In genomic region chr10:25101466-25101865, GRCh38 we compare ENCODE assay signal across 26 cellular contexts.
A peak's percentile ranks its signal among the peaks of the same experiment; 100 is the strongest.
DNase-seq lines count a peak whose midpoint lies in the region; ATAC-seq and TF ChIP-seq lines count a peak whose summit lies in the region.
"Had no signal": no experiment of that assay in that cellular context is flagged by ENCODE, and none has a peak within 500 bp of the region (broad histone marks: within the 10 kb centered on the region; RNA-seq: fewer than 3 reads in every experiment).

No MANE protein-coding gene starts in this region.

- H3K4me2 ChIP-seq in parathyroid adenoma (ENCODE audit: low read length): no peak overlapping the region

- TF ChIP-seq CTCF in epithelial cell of esophagus (IDR thresholded peaks at IDR 0.05; ENCODE audit: insufficient read depth, low read depth, low read length, missing control alignments): no peak
- TF ChIP-seq CTCF in parathyroid adenoma (IDR thresholded peaks at IDR 0.05): no peak
- no peak for TF ChIP-seq CTCF in natural killer cell (IDR thresholded peaks at IDR 0.05)

- no peaks in the 10 kb centered on the region for H3K36me3 ChIP-seq in parathyroid adenoma (ENCODE audit: control insufficient read depth, insufficient read depth, low read length)
- H3K36me3 ChIP-seq: BE2C had no signal

- peaks cover 5% of the 10 kb centered on the region for H3K9me3 Mint-ChIP-seq in activated naive CD8-positive, alpha-beta T cell treated with anti-CD3 and anti-CD28 coated beads, Interleukin-2, amount 50 U/mL, for 24 hours
- no peaks in the 10 kb centered on the region for H3K9me3 Mint-ChIP-seq in activated naive CD8-positive, alpha-beta T cell treated with anti-CD3 and anti-CD28 coated beads for 36 hours
- no peaks in the 10 kb centered on the region for H3K9me3 Mint-ChIP-seq in natural killer cell
- peaks cover 2 to 4% of the 10 kb centered on the region in 2 donors for H3K9me3 Mint-ChIP-seq in activated T-cell treated with anti-CD3 and anti-CD28 coated beads, Interleukin-2, amount 50 U/mL, for 72 hours

- no peak overlapping the region for H3K27ac ChIP-seq in parathyroid adenoma
- H3K27ac ChIP-seq: HL-60, SK-N-MC had no signal

- H3K4me1 ChIP-seq in parathyroid adenoma: peaks cover 8% of the 10 kb centered on the region
- H3K4me1 ChIP-seq: BE2C had no signal

- no peak for DNase-seq in activated naive CD8-positive, alpha-beta T cell treated with anti-CD3 and anti-CD28 coated beads, Interleukin-2, amount 50 U/mL, for 24 hours
- DNase-seq in activated naive CD8-positive, alpha-beta T cell treated with anti-CD3 and anti-CD28 coated beads for 36 hours: no peak
- DNase-seq in NCI-H526 (lab: John Stamatoyannopoulos, UW) (peak; percentile 77 to 89), epithelial cell of esophagus (ENCODE audit: low read depth) (peak; percentile 29), natural killer cell (no peak)
- no peak for DNase-seq in activated T-cell treated with anti-CD3 and anti-CD28 coated beads, Interleukin-2, amount 50 U/mL, for 72 hours
- DNase-seq in activated T-cell treated with anti-CD3 and anti-CD28 coated beads, Interleukin-2, amount 50 U/mL, for 1 hour: no peak
- DNase-seq: 8988T; ACHN; CD8-positive, alpha-beta memory T cell; DMS153; DND-41; GOT3; HCEC 1CT; NCI-H1105 treated with DMSO at 0.1 percent for 48 hours; NCI-H2029; NCI-H446; NCI-H524 treated with DMSO at 0.1 percent for 48 hours; RPMI8226; SHP77 had no signal

- no peaks in the 10 kb centered on the region for H3K79me2 ChIP-seq in parathyroid adenoma

- no peak overlapping the region for H3K4me3 ChIP-seq in epithelial cell of esophagus (ENCODE audit: low read length)
- H3K4me3 ChIP-seq in parathyroid adenoma (ENCODE audit: low read depth, low read length): no peak overlapping the region
- H3K4me3 ChIP-seq: SK-N-MC had no signal

- no peak overlapping the region for H3K9ac ChIP-seq in parathyroid adenoma

- ATAC-seq in activated naive CD8-positive, alpha-beta T cell treated with anti-CD3 and anti-CD28 coated beads, Interleukin-2, amount 50 U/mL, for 24 hours: peak; percentile 33
- no peak for ATAC-seq in natural killer cell
- ATAC-seq in activated T-cell treated with anti-CD3 and anti-CD28 coated beads, Interleukin-2, amount 50 U/mL, for 72 hours (replicated peaks in 1 of 2): no peak

- no peaks in the 10 kb centered on the region for H3K9me3 ChIP-seq in parathyroid adenoma (ENCODE audit: control insufficient read depth, low read length)
- H3K9me3 ChIP-seq: BE2C had no signal

- peak overlapping the region; percentile 39 for H2AFZ ChIP-seq in parathyroid adenoma

- no peaks in the 10 kb centered on the region for H3K36me3 Mint-ChIP-seq in activated naive CD8-positive, alpha-beta T cell treated with anti-CD3 and anti-CD28 coated beads, Interleukin-2, amount 50 U/mL, for 24 hours (ENCODE audit: low read depth)
- H3K36me3 Mint-ChIP-seq in activated naive CD8-positive, alpha-beta T cell treated with anti-CD3 and anti-CD28 coated beads for 36 hours: no peaks in the 10 kb centered on the region
- H3K36me3 Mint-ChIP-seq in natural killer cell: no peaks in the 10 kb centered on the region
- peaks cover 0 to 2% of the 10 kb centered on the region in 2 donors for H3K36me3 Mint-ChIP-seq in activated T-cell treated with anti-CD3 and anti-CD28 coated beads, Interleukin-2, amount 50 U/mL, for 72 hours (ENCODE audit: insufficient read depth in 2 of 2)
- H3K36me3 Mint-ChIP-seq: CD14-positive monocyte, IgD-negative memory B cell had no signal

- H3K27me3 ChIP-seq in parathyroid adenoma (ENCODE audit: control insufficient read depth, insufficient read depth, low read length): no peaks in the 10 kb centered on the region
- H3K27me3 ChIP-seq: BE2C had no signal

- peaks cover 14% of the 10 kb centered on the region for H3K27me3 Mint-ChIP-seq in activated naive CD8-positive, alpha-beta T cell treated with anti-CD3 and anti-CD28 coated beads, Interleukin-2, amount 50 U/mL, for 24 hours
- peaks cover 4% of the 10 kb centered on the region for H3K27me3 Mint-ChIP-seq in activated naive CD8-positive, alpha-beta T cell treated with anti-CD3 and anti-CD28 coated beads for 36 hours
- peaks cover 0 to 13% of the 10 kb centered on the region in 2 donors for H3K27me3 Mint-ChIP-seq in natural killer cell (ENCODE audit: low read depth in 2 of 2)
- H3K27me3 Mint-ChIP-seq in activated T-cell treated with anti-CD3 and anti-CD28 coated beads, Interleukin-2, amount 50 U/mL, for 72 hours (ENCODE audit: low read depth): peaks cover 7% of the 10 kb centered on the region

- no peak overlapping the region for H3K4me3 Mint-ChIP-seq in activated naive CD8-positive, alpha-beta T cell treated with anti-CD3 and anti-CD28 coated beads, Interleukin-2, amount 50 U/mL, for 24 hours
- H3K4me3 Mint-ChIP-seq in activated naive CD8-positive, alpha-beta T cell treated with anti-CD3 and anti-CD28 coated beads for 36 hours: no peak overlapping the region
- no peak overlapping the region for H3K4me3 Mint-ChIP-seq in natural killer cell
- H3K4me3 Mint-ChIP-seq in activated T-cell treated with anti-CD3 and anti-CD28 coated beads, Interleukin-2, amount 50 U/mL, for 72 hours: no peak overlapping the region
- H3K4me3 Mint-ChIP-seq: CD14-positive monocyte; CD8-positive, alpha-beta memory T cell; IgD-negative memory B cell had no signal

- no peaks in the 10 kb centered on the region for H3K4me1 Mint-ChIP-seq in activated naive CD8-positive, alpha-beta T cell treated with anti-CD3 and anti-CD28 coated beads, Interleukin-2, amount 50 U/mL, for 24 hours
- no peaks in the 10 kb centered on the region for H3K4me1 Mint-ChIP-seq in activated naive CD8-positive, alpha-beta T cell treated with anti-CD3 and anti-CD28 coated beads for 36 hours
- no peaks in the 10 kb centered on the region for H3K4me1 Mint-ChIP-seq in natural killer cell
- no peaks in the 10 kb centered on the region for H3K4me1 Mint-ChIP-seq in activated T-cell treated with anti-CD3 and anti-CD28 coated beads, Interleukin-2, amount 50 U/mL, for 72 hours (ENCODE audit: low read depth)
- H3K4me1 Mint-ChIP-seq: CD14-positive monocyte; CD8-positive, alpha-beta memory T cell; IgD-negative memory B cell had no signal

- intact Hi-C loops in natural killer cell (cut with micrococcal nuclease): no loop called here

- no peak overlapping the region for H3K27ac Mint-ChIP-seq in activated naive CD8-positive, alpha-beta T cell treated with anti-CD3 and anti-CD28 coated beads, Interleukin-2, amount 50 U/mL, for 24 hours
- H3K27ac Mint-ChIP-seq in activated naive CD8-positive, alpha-beta T cell treated with anti-CD3 and anti-CD28 coated beads for 36 hours: no peak overlapping the region
- no peak overlapping the region for H3K27ac Mint-ChIP-seq in natural killer cell
- no peak overlapping the region for H3K27ac Mint-ChIP-seq in activated T-cell treated with anti-CD3 and anti-CD28 coated beads, Interleukin-2, amount 50 U/mL, for 72 hours
- H3K27ac Mint-ChIP-seq: CD14-positive monocyte, IgD-negative memory B cell had no signal

Comparison
In these comparisons a context has a peak if more than half of its experiments do, and no peak if none do; other contexts are left out.
1. DNase-seq: peak in NCI-H526 (2 of 2) and epithelial cell of esophagus (single experiment); none in activated naive CD8-positive, alpha-beta T cell treated with anti-CD3 and anti-CD28 coated beads, Interleukin-2, amount 50 U/mL, for 24 hours (single experiment), activated naive CD8-positive, alpha-beta T cell treated with anti-CD3 and anti-CD28 coated beads for 36 hours (single experiment), natural killer cell (single experiment), activated T-cell treated with anti-CD3 and anti-CD28 coated beads, Interleukin-2, amount 50 U/mL, for 72 hours (0 of 2) and activated T-cell treated with anti-CD3 and anti-CD28 coated beads, Interleukin-2, amount 50 U/mL, for 1 hour (single experiment).